Comparison of ENCODE assay signal across 20 cellular contexts in the genomic region with DNA sequence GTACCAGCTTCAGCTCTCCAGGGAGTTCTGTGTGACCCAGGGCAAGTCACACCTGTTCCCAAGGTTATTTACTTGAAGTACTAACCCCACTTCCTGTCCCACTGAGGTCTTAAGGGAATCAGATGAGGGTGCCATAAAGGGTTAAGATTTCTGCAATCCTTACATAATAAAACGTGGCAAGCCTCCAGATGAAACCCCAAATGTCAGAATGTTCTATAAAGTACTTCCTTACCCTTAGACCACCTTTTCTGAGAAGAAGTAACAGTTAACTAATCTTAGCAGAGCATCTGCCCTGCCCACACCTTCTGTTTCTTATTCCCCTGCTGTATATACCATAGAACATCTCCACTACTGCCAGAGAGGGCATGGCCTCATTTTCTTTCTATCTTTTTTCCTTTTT. TPM values are rescaled to one million over a fixed set of nuclear protein-coding genes. Genes with fewer than 3 reads are reported as not detected.
"Had no signal": no experiment of that assay in that cellular context is flagged by ENCODE, and none has a peak within 500 bp of the region (broad histone marks: within the 10 kb centered on the region; RNA-seq: fewer than 3 reads in every experiment).

No MANE protein-coding gene starts in this region.

- H3K4me3 Mint-ChIP-seq: activated naive CD4-positive, alpha-beta T cell treated with anti-CD3 and anti-CD28 coated beads, Interleukin-2, amount 50 U/mL, for 24 hours; activated T-cell treated with anti-CD3 and anti-CD28 coated beads, Interleukin-2, amount 50 U/mL, for 4 hours; stimulated activated naive CD8-positive, alpha-beta T cell treated with anti-CD3 and anti-CD28 coated beads, Interleukin-15, amount 100 ng/mL, for 72 hours; type B pancreatic cell had no signal

- DNase-seq: activated CD4-positive, alpha-beta T cell treated with anti-CD3 and anti-CD28 coated beads for 1 hour; activated CD4-positive, alpha-beta T cell treated with anti-CD3 and anti-CD28 coated beads, Interleukin-2, amount 50 U/mL, for 48 hours; activated effector memory CD4-positive, alpha-beta T cell treated with Interleukin-2 at 50 U/mL for 16 hours; activated T-cell treated with anti-CD3 and anti-CD28 coated beads, Interleukin-2, amount 50 U/mL, for 4 hours; adrenal gland; hippocampal formation; midbrain; ovary; spleen; stimulated activated naive CD8-positive, alpha-beta T cell treated with anti-CD3 and anti-CD28 coated beads, Interleukin-15, amount 100 ng/mL, for 72 hours had no signal

- H3K27me3 ChIP-seq: ovary had no signal

- H3K9me3 Mint-ChIP-seq: activated naive CD4-positive, alpha-beta T cell treated with anti-CD3 and anti-CD28 coated beads, Interleukin-2, amount 50 U/mL, for 24 hours; activated T-cell treated with anti-CD3 and anti-CD28 coated beads, Interleukin-2, amount 50 U/mL, for 4 hours; stimulated activated naive CD8-positive, alpha-beta T cell treated with anti-CD3 and anti-CD28 coated beads, Interleukin-15, amount 100 ng/mL, for 72 hours; type B pancreatic cell had no signal

- H3K27me3 Mint-ChIP-seq: activated naive CD4-positive, alpha-beta T cell treated with anti-CD3 and anti-CD28 coated beads, Interleukin-2, amount 50 U/mL, for 24 hours; stimulated activated naive CD8-positive, alpha-beta T cell treated with anti-CD3 and anti-CD28 coated beads, Interleukin-15, amount 100 ng/mL, for 72 hours had no signal

- H3K36me3 Mint-ChIP-seq: activated naive CD4-positive, alpha-beta T cell treated with anti-CD3 and anti-CD28 coated beads, Interleukin-2, amount 50 U/mL, for 24 hours; type B pancreatic cell had no signal

- H3K27ac ChIP-seq: adrenal gland, esophagus muscularis mucosa, ovary, spleen had no signal

- H3K27ac Mint-ChIP-seq: activated naive CD4-positive, alpha-beta T cell treated with anti-CD3 and anti-CD28 coated beads, Interleukin-2, amount 50 U/mL, for 24 hours; stimulated activated naive CD8-positive, alpha-beta T cell treated with anti-CD3 and anti-CD28 coated beads, Interleukin-15, amount 100 ng/mL, for 72 hours; type B pancreatic cell had no signal

- H3K9me3 ChIP-seq: adrenal gland, esophagus muscularis mucosa, ovary, spleen had no signal

- ATAC-seq: activated T-cell treated with anti-CD3 and anti-CD28 coated beads, Interleukin-2, amount 50 U/mL, for 4 hours; left lobe of liver; sciatic nerve; stimulated activated naive CD8-positive, alpha-beta T cell treated with anti-CD3 and anti-CD28 coated beads, Interleukin-15, amount 100 ng/mL, for 72 hours had no signal

RNA-seq across cellular contexts. Expression of gene AVP, which starts 6.0 kb away (rescaled TPM):
- total RNA-seq: activated T-cell treated with anti-CD3 and anti-CD28 coated beads, Interleukin-2, amount 50 U/mL, for 4 hours; chondrocyte; dermis microvascular lymphatic vessel endothelial cell; esophagus muscularis mucosa; left lobe of liver; lung microvascular endothelial cell; ovary; pulmonary artery endothelial cell; sciatic nerve; temporal lobe had no signal

RNA-seq across cellular contexts. Expression of gene OXT, which starts 19.1 kb away (rescaled TPM):
- total RNA-seq: chondrocyte, dermis microvascular lymphatic vessel endothelial cell, esophagus muscularis mucosa, lung microvascular endothelial cell, pulmonary artery endothelial cell, sciatic nerve, spleen, temporal lobe had no signal

RNA-seq across cellular contexts. Expression of gene GNRH2, which starts 47.1 kb away (rescaled TPM):
- total RNA-seq: chondrocyte, dermis microvascular lymphatic vessel endothelial cell, esophagus muscularis mucosa, lung microvascular endothelial cell, pulmonary artery endothelial cell, sciatic nerve, temporal lobe had no signal
